ENCODE assay signal across 25 cellular contexts in the genomic region with DNA sequence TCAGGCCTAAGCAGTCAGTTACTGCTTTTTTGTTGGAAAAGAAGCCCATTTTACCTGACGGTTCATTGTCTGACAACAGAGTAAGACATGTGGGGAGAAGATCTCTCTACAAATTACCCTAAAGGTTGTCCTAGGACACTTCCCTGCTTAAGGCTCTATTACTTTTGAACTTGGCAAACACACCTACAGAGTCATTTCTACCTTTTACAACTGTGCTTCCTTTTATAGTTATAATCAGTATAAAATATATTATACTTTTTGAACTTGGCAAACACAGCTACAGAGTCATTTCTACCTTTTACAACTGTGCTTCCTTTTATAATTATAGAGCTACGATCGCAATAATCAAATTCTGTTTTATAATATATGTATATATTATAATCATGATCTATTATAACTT.
DNase-seq lines count a peak whose midpoint lies in the region; ATAC-seq, FAIRE-seq and TF ChIP-seq lines count a peak whose summit lies in the region.
"Had no signal": no experiment of that assay in that cellular context is flagged by ENCODE, and none has a peak within 500 bp of the region (broad histone marks: within the 10 kb centered on the region; RNA-seq: fewer than 3 reads in every experiment).

No MANE protein-coding gene starts in this region.

- DNase-seq in activated T-cell treated with anti-CD3 and anti-CD28 coated beads, Interleukin-2, amount 50 U/mL, for 72 hours: no peak
- no peak for DNase-seq in activated T-cell treated with anti-CD3 and anti-CD28 coated beads, Interleukin-2, amount 50 U/mL, for 4 hours
- DNase-seq in left colon (no peak), small intestine (no peak), UCSD-AML1 (lab: John Stamatoyannopoulos, UW; ENCODE audit: unreplicated experiment) (no peak), RKO (ENCODE audit: low spot score) (no peak)
- DNase-seq: Caco-2; CD4-positive, CD25-positive, alpha-beta regulatory T cell; CD8-positive, alpha-beta T cell; DMS153; DMS79; EL; GDM1; GOT3; HFFc6 had no signal

- peaks cover 0 to 3% of the 10 kb centered on the region in 2 donors for H3K4me1 ChIP-seq in small intestine (ENCODE audit: control insufficient read depth in 2 of 2, insufficient read depth in 1 of 2, low read depth in 1 of 2, low read length in 1 of 2)
- H3K4me1 ChIP-seq: BLaER1, Caco-2, HAP-1 had no signal

- intact Hi-C loops in left colon (cut with DNase I, micrococcal nuclease): no loop called here

- whole genome bisulfite sequencing in small intestine, 3 donors: 32 to 59% (median 40%) methylated on average over 3 of the region's 3 CpGs

- H3K9me3 Mint-ChIP-seq in activated T-cell treated with anti-CD3 and anti-CD28 coated beads, Interleukin-2, amount 50 U/mL, for 72 hours: peaks cover 3% of the 10 kb centered on the region in 2 donors
- peaks cover 8% of the 10 kb centered on the region for H3K9me3 Mint-ChIP-seq in activated T-cell treated with anti-CD3 and anti-CD28 coated beads, Interleukin-2, amount 50 U/mL, for 4 hours
- H3K9me3 Mint-ChIP-seq: HFFc6 had no signal

- no peaks in the 10 kb centered on the region for H3K9me3 ChIP-seq in small intestine (ENCODE audit: control insufficient read depth, low read depth)
- H3K9me3 ChIP-seq: Caco-2, HAP-1 had no signal

- no peak for ATAC-seq in activated T-cell treated with anti-CD3 and anti-CD28 coated beads, Interleukin-2, amount 50 U/mL, for 72 hours (replicated peaks in 1 of 2)
- ATAC-seq in activated T-cell treated with anti-CD3 and anti-CD28 coated beads, Interleukin-2, amount 50 U/mL, for 4 hours: no peak
- ATAC-seq in left colon: peak; percentile 95
- ATAC-seq in HG02938 (IDR thresholded peaks at IDR 0.05; ENCODE audit: unreplicated experiment): no peak
- ATAC-seq: CD8-positive, alpha-beta T cell; GM12878 had no signal

- no peaks in the 10 kb centered on the region for H3K36me3 Mint-ChIP-seq in activated T-cell treated with anti-CD3 and anti-CD28 coated beads, Interleukin-2, amount 50 U/mL, for 72 hours (ENCODE audit: insufficient read depth in 2 of 2)
- no peaks in the 10 kb centered on the region for H3K36me3 Mint-ChIP-seq in activated T-cell treated with anti-CD3 and anti-CD28 coated beads, Interleukin-2, amount 50 U/mL, for 4 hours (ENCODE audit: insufficient read depth)
- H3K36me3 Mint-ChIP-seq: CD4-positive, CD25-positive, alpha-beta regulatory T cell; CD8-positive, alpha-beta T cell had no signal

- peak; percentile 90 for FAIRE-seq in small intestine (lab: Jason Lieb, UNC)
- FAIRE-seq: A204.1, GM12878, GM18507 had no signal

- H3K27me3 Mint-ChIP-seq in activated T-cell treated with anti-CD3 and anti-CD28 coated beads, Interleukin-2, amount 50 U/mL, for 72 hours (ENCODE audit: low read depth): no peaks in the 10 kb centered on the region
- H3K27me3 Mint-ChIP-seq in activated T-cell treated with anti-CD3 and anti-CD28 coated beads, Interleukin-2, amount 50 U/mL, for 4 hours (ENCODE audit: low read depth): no peaks in the 10 kb centered on the region
- H3K27me3 Mint-ChIP-seq: B cell; CD4-positive, CD25-positive, alpha-beta regulatory T cell had no signal

- TF ChIP-seq CTCF in VCaP (conservative IDR thresholded peaks at IDR 0.05): no peak

- no peaks in the 10 kb centered on the region for H3K4me1 Mint-ChIP-seq in activated T-cell treated with anti-CD3 and anti-CD28 coated beads, Interleukin-2, amount 50 U/mL, for 72 hours (ENCODE audit: low read depth)
- peaks cover 1% of the 10 kb centered on the region for H3K4me1 Mint-ChIP-seq in activated T-cell treated with anti-CD3 and anti-CD28 coated beads, Interleukin-2, amount 50 U/mL, for 4 hours (ENCODE audit: low read depth)
- H3K4me1 Mint-ChIP-seq: B cell had no signal

- H3K4me3 ChIP-seq in small intestine (ENCODE audit: low read depth in 1 of 2, low read length in 2 of 2): no peak overlapping the region
- H3K4me3 ChIP-seq: BLaER1, GM12878, HAP-1 had no signal

- no peak overlapping the region for H3K4me3 Mint-ChIP-seq in activated T-cell treated with anti-CD3 and anti-CD28 coated beads, Interleukin-2, amount 50 U/mL, for 72 hours
- H3K4me3 Mint-ChIP-seq in activated T-cell treated with anti-CD3 and anti-CD28 coated beads, Interleukin-2, amount 50 U/mL, for 4 hours: no peak overlapping the region
- H3K4me3 Mint-ChIP-seq: B cell; CD4-positive, CD25-positive, alpha-beta regulatory T cell; CD8-positive, alpha-beta T cell; HFFc6 had no signal

- H3K27me3 ChIP-seq in small intestine (ENCODE audit: control insufficient read depth in 2 of 2, insufficient read depth in 2 of 2, low read length in 2 of 2): no peaks in the 10 kb centered on the region
- H3K27me3 ChIP-seq: BLaER1 had no signal

- no peaks in the 10 kb centered on the region for H3K36me3 ChIP-seq in small intestine (ENCODE audit: control insufficient read depth in 2 of 2, insufficient read depth in 2 of 2, low read length in 2 of 2)
- H3K36me3 ChIP-seq: BLaER1, HAP-1 had no signal

- peak overlapping the region; percentile 50 for H3K27ac Mint-ChIP-seq in activated T-cell treated with anti-CD3 and anti-CD28 coated beads, Interleukin-2, amount 50 U/mL, for 72 hours
- H3K27ac Mint-ChIP-seq: B cell; CD4-positive, CD25-positive, alpha-beta regulatory T cell; CD8-positive, alpha-beta T cell; HFFc6 had no signal

- H3K27ac ChIP-seq in VCaP (peak overlapping the region; percentile 15; the same call in 1 of the 2 replicates), small intestine (ENCODE audit: low read depth in 1 of 2, low read length in 1 of 2) (no peak overlapping the region)
- H3K27ac ChIP-seq: 22Rv1, BLaER1, C4-2B had no signal
